ENCODE assay signal across 1 cellular context in the genomic region with DNA sequence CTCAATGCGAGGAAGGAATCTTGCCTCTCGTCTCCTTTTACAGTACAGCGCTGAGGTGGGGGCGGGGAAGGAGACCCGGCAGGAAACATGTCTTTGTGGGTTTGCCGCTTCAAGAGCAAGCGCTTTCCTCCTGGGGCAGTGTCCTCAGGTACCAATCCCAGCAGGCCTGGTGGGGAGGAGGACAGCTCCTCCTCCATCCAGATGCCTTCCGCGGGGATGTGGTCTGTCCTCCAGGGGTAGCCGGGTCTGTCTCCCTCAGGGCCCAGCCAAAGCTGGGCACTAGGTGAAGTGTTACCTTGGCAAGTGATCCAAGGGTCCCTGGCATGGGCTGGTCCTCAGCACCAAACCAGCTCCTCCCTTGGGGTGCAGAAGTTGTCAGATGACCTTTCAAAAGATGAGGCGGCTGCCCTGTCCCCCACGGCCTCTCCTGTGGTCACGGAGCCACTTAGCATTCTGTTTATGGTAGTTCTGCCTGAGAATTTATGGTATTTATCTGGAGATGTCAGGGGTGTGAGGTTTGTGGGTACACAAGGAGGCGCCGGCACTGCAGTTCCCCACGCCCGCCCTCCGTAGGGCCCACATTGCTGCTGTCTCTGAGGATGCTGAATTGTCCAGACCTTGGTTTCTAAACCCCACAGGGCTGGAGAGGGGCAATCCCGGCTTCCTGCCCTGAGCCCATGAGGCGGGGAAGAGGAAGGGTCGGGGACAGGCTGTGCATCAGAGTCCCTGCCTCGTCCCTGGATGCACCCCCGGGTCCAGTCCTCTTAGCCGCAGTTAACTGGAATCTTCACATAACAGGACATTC.
TF ChIP-seq lines count a peak whose summit lies in the region.

No MANE protein-coding gene starts in this region.

TF ChIP-seq in IMR-90, 13 proteins besides CTCF, POLR2A, EP300 and RAD21:
- TF ChIP-seq RFX5 (IDR thresholded peaks at IDR 0.05; ENCODE audit: low read depth, low read length): no peak
- TF ChIP-seq FOS (IDR thresholded peaks at IDR 0.05; ENCODE audit: low read depth, low read length): no peak
- TF ChIP-seq BHLHE40 (IDR thresholded peaks at IDR 0.05; ENCODE audit: low read depth, low read length): no peak
- no peak for TF ChIP-seq CHD1 (IDR thresholded peaks at IDR 0.05; ENCODE audit: low read depth, low read length)
- no peak for TF ChIP-seq NFE2L2 (IDR thresholded peaks at IDR 0.05; ENCODE audit: low read depth, low read length)
- no peak for TF ChIP-seq USF2 (IDR thresholded peaks at IDR 0.05; ENCODE audit: low read depth, low read length)
- TF ChIP-seq MXI1 (IDR thresholded peaks at IDR 0.05; ENCODE audit: borderline replicate concordance, low read depth, low read length): no peak
- TF ChIP-seq MAFK (IDR thresholded peaks at IDR 0.05; ENCODE audit: low read depth, low read length): no peak
- TF ChIP-seq ELK1 (IDR thresholded peaks at IDR 0.05; ENCODE audit: borderline replicate concordance, low read depth, low read length): no peak
- TF ChIP-seq SMC3 (IDR thresholded peaks at IDR 0.05; ENCODE audit: low read depth, low read length): no peak
- TF ChIP-seq RCOR1 (IDR thresholded peaks at IDR 0.05; ENCODE audit: insufficient replicate concordance, low read length): no peak
- no peak for TF ChIP-seq MAZ (IDR thresholded peaks at IDR 0.05; ENCODE audit: borderline replicate concordance, low read depth, low read length)
- no peak for TF ChIP-seq CEBPB (IDR thresholded peaks at IDR 0.05; ENCODE audit: low read depth, low read length)
